In genomic region chr10:129033354-129033729, GRCh38 we compare ENCODE assay signal across 16 cellular contexts.
DNase-seq lines count a peak whose midpoint lies in the region; ATAC-seq and TF ChIP-seq lines count a peak whose summit lies in the region.
"Had no signal": no experiment of that assay in that cellular context is flagged by ENCODE, and none has a peak within 500 bp of the region (broad histone marks: within the 10 kb centered on the region; RNA-seq: fewer than 3 reads in every experiment).

No MANE protein-coding gene starts in this region.

- H3K9me2 ChIP-seq in neural cell (ENCODE audit: insufficient read depth, low read length): no peaks in the 10 kb centered on the region

- no peak overlapping the region for H2AFZ ChIP-seq in neural cell (ENCODE audit: low read depth, low read length)

- H3K27me3 ChIP-seq in BLaER1 treated with 17β-estradiol and CSF1 and Interleukin-3, amounts not matched to agents 10 nM and 100 nM: peaks cover 0 to 26% (median 0%) of the 10 kb centered on the region in 11 experiments; a peak in 6 of 22 replicates
- peaks cover 39% of the 10 kb centered on the region for H3K27me3 ChIP-seq in neural cell (ENCODE audit: insufficient read depth, low read depth, low read length)
- H3K27me3 ChIP-seq: SJSA1 had no signal

- peak overlapping the region in 6 of 11 experiments; percentile 47 to 90 (median 79); a peak in 9 of 22 replicates for H3K4me2 ChIP-seq in BLaER1 treated with 17β-estradiol and CSF1 and Interleukin-3, amounts not matched to agents 10 nM and 100 nM
- no peak overlapping the region for H3K4me2 ChIP-seq in neural cell (ENCODE audit: low read length)
- H3K4me2 ChIP-seq: KMS-11 had no signal

- peaks cover 24 to 69% (median 57%) of the 10 kb centered on the region in 10 experiments for H3K4me1 ChIP-seq in BLaER1 treated with 17β-estradiol and CSF1 and Interleukin-3, amounts not matched to agents 10 nM and 100 nM
- H3K4me1 ChIP-seq: Caco-2, SJSA1 had no signal

- TF ChIP-seq RAD21 in neural cell (conservative IDR thresholded peaks at IDR 0.05): no peak

- H3K79me2 ChIP-seq in neural cell (replicated peaks; ENCODE audit: insufficient read depth, low read length): no peaks in the 10 kb centered on the region

- H3K9me3 ChIP-seq in BLaER1 treated with 17β-estradiol and CSF1 and Interleukin-3, amounts not matched to agents 10 nM and 100 nM (replicated peaks in 1 of 11): no peaks in the 10 kb centered on the region
- no peaks in the 10 kb centered on the region for H3K9me3 ChIP-seq in neural cell (ENCODE audit: low read length)
- H3K9me3 ChIP-seq: Caco-2 had no signal

- ATAC-seq in HG03095 (IDR thresholded peaks at IDR 0.05; ENCODE audit: unreplicated experiment): no peak
- ATAC-seq: Panc1 had no signal

- no peaks in the 10 kb centered on the region for H3K36me3 ChIP-seq in BLaER1 treated with 17β-estradiol and CSF1 and Interleukin-3, amounts not matched to agents 10 nM and 100 nM
- no peaks in the 10 kb centered on the region for H3K36me3 ChIP-seq in neural cell (ENCODE audit: insufficient read depth, low read length)
- H3K36me3 ChIP-seq: SJSA1 had no signal

- no peak overlapping the region for H3K4me3 ChIP-seq in BLaER1 treated with 17β-estradiol and CSF1 and Interleukin-3, amounts not matched to agents 10 nM and 100 nM
- no peak overlapping the region for H3K4me3 ChIP-seq in neural cell (ENCODE audit: low read length)
- H3K4me3 ChIP-seq: SJSA1 had no signal

- no peak overlapping the region for H3K9ac ChIP-seq in BLaER1 treated with 17β-estradiol and CSF1 and Interleukin-3, amounts not matched to agents 10 nM and 100 nM
- H3K9ac ChIP-seq in neural cell (ENCODE audit: low read length): no peak overlapping the region
- H3K9ac ChIP-seq: KMS-11 had no signal

- H3F3A ChIP-seq in neural cell (ENCODE audit: insufficient read depth, low read length, poor library complexity, severe bottlenecking): peaks cover 6% of the 10 kb centered on the region

- no peak for TF ChIP-seq EP300 in neural cell (conservative IDR thresholded peaks at IDR 0.05; ENCODE audit: poor library complexity, severe bottlenecking)

- peak; percentile 39 for DNase-seq in DMS79 treated with DMSO at 0.1 percent for 48 hours (lab: John Stamatoyannopoulos, UW)
- DNase-seq in DMS53 (lab: John Stamatoyannopoulos, UW): no peak
- no peak for DNase-seq in stimulated activated CD4-positive, alpha-beta T cell treated with anti-CD3 and anti-CD28 coated beads, Interleukin-12 subunit alpha, Interleukin-12 subunit beta, amount 100 ng/mL, for 4 hours
- DNase-seq: Caco-2; CD4-positive, alpha-beta T cell; NCI-H187; NCI-H2107; SW 1271 had no signal

- TF ChIP-seq CTCF in VCaP (conservative IDR thresholded peaks at IDR 0.05) (0 out of 2 replicates have a peak, but pooled peaks have one; percentile 13), neural cell (IDR thresholded peaks at IDR 0.05; ENCODE audit: poor library complexity, severe bottlenecking) (no peak)

- no peaks in the 10 kb centered on the region for H4K20me1 ChIP-seq in BLaER1 treated with 17β-estradiol and CSF1 and Interleukin-3, amounts not matched to agents 10 nM and 100 nM
- H4K20me1 ChIP-seq in neural cell (ENCODE audit: insufficient read depth): no peaks in the 10 kb centered on the region

- H3K27ac ChIP-seq in BLaER1 treated with 17β-estradiol and CSF1 and Interleukin-3, amounts not matched to agents 10 nM and 100 nM: no peak overlapping the region
- H3K27ac ChIP-seq in VCaP: peak overlapping the region; percentile 59
- no peak overlapping the region for H3K27ac ChIP-seq in neural cell (ENCODE audit: low read length)
- H3K27ac ChIP-seq: HL-60, KMS-11, SJSA1 had no signal

TF ChIP-seq in neural cell, 6 proteins besides CTCF, POLR2A, EP300 and RAD21:
- peak; percentile 3 for TF ChIP-seq SMC3 (conservative IDR thresholded peaks at IDR 0.05; ENCODE audit: poor library complexity)
- TF ChIP-seq TAF1 (IDR thresholded peaks at IDR 0.05; ENCODE audit: low read depth): no peak
